Comparison of ENCODE assay signal across 24 cellular contexts in genomic region chr1:234313171-234313570, GRCh38.
DNase-seq lines count a peak whose midpoint lies in the region; ATAC-seq lines count a peak whose summit lies in the region.
"Had no signal": no experiment of that assay in that cellular context is flagged by ENCODE, and none has a peak within 500 bp of the region (broad histone marks: within the 10 kb centered on the region; RNA-seq: fewer than 3 reads in every experiment).

No MANE protein-coding gene starts in this region.

- H3K4me3 Mint-ChIP-seq in activated CD4-positive, alpha-beta T cell treated with anti-CD3 and anti-CD28 coated beads, Interleukin-2, amount 10 ng/mL, durations not matched to agents 7 days and 5 days = no peak overlapping the region
- peak overlapping the region in 4 of 5 donors; percentile 28 to 51 (median 38) for H3K4me3 Mint-ChIP-seq in immature natural killer cell
- H3K4me3 Mint-ChIP-seq: activated naive CD4-positive, alpha-beta T cell treated with anti-CD3 and anti-CD28 coated beads, Interleukin-2, amount 10 ng/mL, durations not matched to agents 7 days and 5 days; activated T-cell treated with anti-CD3 and anti-CD28 coated beads, Interleukin-2, amount 50 U/mL, for 24 hours had no signal

- peaks cover 5% of the 10 kb centered on the region for H3K36me3 Mint-ChIP-seq in activated CD4-positive, alpha-beta T cell treated with anti-CD3 and anti-CD28 coated beads, Interleukin-2, amount 10 ng/mL, durations not matched to agents 7 days and 5 days (ENCODE audit: low read depth)
- no peaks in the 10 kb centered on the region for H3K36me3 Mint-ChIP-seq in immature natural killer cell
- H3K36me3 Mint-ChIP-seq: activated naive CD4-positive, alpha-beta T cell treated with anti-CD3 and anti-CD28 coated beads, Interleukin-2, amount 10 ng/mL, durations not matched to agents 7 days and 5 days had no signal

- peaks cover 2% of the 10 kb centered on the region for H3K27me3 Mint-ChIP-seq in activated CD4-positive, alpha-beta T cell treated with anti-CD3 and anti-CD28 coated beads, Interleukin-2, amount 10 ng/mL, durations not matched to agents 7 days and 5 days
- H3K27me3 Mint-ChIP-seq in immature natural killer cell (ENCODE audit: low read depth in 3 of 3) = peaks cover 2 to 6% (median 2%) of the 10 kb centered on the region in 3 donors

- CTCF ChIA-PET in activated CD4-positive, alpha-beta T cell treated with anti-CD3 and anti-CD28 coated beads, Interleukin-2, amount 10 ng/mL, durations not matched to agents 7 days and 5 days (lab: Charles Lee) = interaction anchor here (0.9 to 2.8 kb wide), 8 partner anchors 12 to 194 kb away, joined by 3 to 14 read pairs (median 4); no protein-coding TSS in a partner anchor

- H3K4me1 Mint-ChIP-seq in activated CD4-positive, alpha-beta T cell treated with anti-CD3 and anti-CD28 coated beads, Interleukin-2, amount 10 ng/mL, durations not matched to agents 7 days and 5 days = peaks cover 58% of the 10 kb centered on the region
- peaks cover 58 to 59% of the 10 kb centered on the region in 2 donors for H3K4me1 Mint-ChIP-seq in immature natural killer cell

- H3K9me3 Mint-ChIP-seq in activated CD4-positive, alpha-beta T cell treated with anti-CD3 and anti-CD28 coated beads, Interleukin-2, amount 10 ng/mL, durations not matched to agents 7 days and 5 days = no peaks in the 10 kb centered on the region
- H3K9me3 Mint-ChIP-seq in immature natural killer cell = no peaks in the 10 kb centered on the region
- H3K9me3 Mint-ChIP-seq: activated naive CD4-positive, alpha-beta T cell treated with anti-CD3 and anti-CD28 coated beads, Interleukin-2, amount 10 ng/mL, durations not matched to agents 7 days and 5 days; activated T-cell treated with anti-CD3 and anti-CD28 coated beads, Interleukin-2, amount 50 U/mL, for 24 hours had no signal

- peak overlapping the region; percentile 58 for H3K27ac Mint-ChIP-seq in activated CD4-positive, alpha-beta T cell treated with anti-CD3 and anti-CD28 coated beads, Interleukin-2, amount 10 ng/mL, durations not matched to agents 7 days and 5 days
- H3K27ac Mint-ChIP-seq in immature natural killer cell = peak overlapping the region in 4 of 6 donors; percentile 77 to 98 (median 96)
- H3K27ac Mint-ChIP-seq: activated naive CD4-positive, alpha-beta T cell treated with anti-CD3 and anti-CD28 coated beads, Interleukin-2, amount 10 ng/mL, durations not matched to agents 7 days and 5 days; activated T-cell treated with anti-CD3 and anti-CD28 coated beads, Interleukin-2, amount 50 U/mL, for 24 hours had no signal

- ATAC-seq in HG03095 (IDR thresholded peaks at IDR 0.05; ENCODE audit: unreplicated experiment) = no peak
- ATAC-seq: K562, lower lobe of right lung, psoas muscle had no signal

- POLR2A ChIA-PET in activated CD4-positive, alpha-beta T cell treated with anti-CD3 and anti-CD28 coated beads, Interleukin-2, amount 10 ng/mL, durations not matched to agents 7 days and 5 days (lab: Charles Lee) = no interaction called here

- DNase-seq in activated CD4-positive, alpha-beta T cell treated with anti-CD3 and anti-CD28 coated beads, Interleukin-2, amount 10 ng/mL, durations not matched to agents 7 days and 5 days = no peak
- DNase-seq in activated CD4-positive, alpha-beta T cell treated with anti-CD3 and anti-CD28 coated beads, Interleukin-2, amount 50 U/mL, for 1 hour = no peak
- DNase-seq in stimulated activated naive CD4-positive, alpha-beta T cell treated with Interleukin-2 at 50 U/mL for 16 hours (lab: John Stamatoyannopoulos, UW) = peak; percentile 31
- no peak for DNase-seq in stimulated activated naive CD4-positive, alpha-beta T cell (lab: John Stamatoyannopoulos, UW)
- no peak for DNase-seq in immature natural killer cell
- DNase-seq in NCI-H2081 (lab: John Stamatoyannopoulos, UW) = no peak
- DNase-seq in GDM1 (lab: John Stamatoyannopoulos, UW) = no peak
- DNase-seq: activated CD8-positive, alpha-beta memory T cell treated with anti-CD3 and anti-CD28 coated beads for 24 hours; activated naive CD4-positive, alpha-beta T cell treated with anti-CD3 and anti-CD28 coated beads, Interleukin-2, amount 10 ng/mL, durations not matched to agents 7 days and 5 days; activated T-cell treated with anti-CD3 and anti-CD28 coated beads, Interleukin-2, amount 50 U/mL, for 24 hours; central memory CD4-positive, alpha-beta T cell; dermis blood vessel endothelial cell; lower lobe of right lung; MG63; NCI-H1417; NCI-H2081 treated with DMSO at 0.1 percent for 48 hours; NCI-H82; psoas muscle; SK-N-SH; stomach; T-helper 2 cell; tibial artery had no signal
